In genomic region chr3:150830094-150830681, GRCh38 we compare ENCODE assay signal across 8 cellular contexts.
DNase-seq lines count a peak whose midpoint lies in the region; ATAC-seq and TF ChIP-seq lines count a peak whose summit lies in the region.

No MANE protein-coding gene starts in this region.

- no peak overlapping the region for H2BK120ac ChIP-seq in mesendoderm (ENCODE audit: low read depth, low read length)

- H3K18ac ChIP-seq in mesendoderm (ENCODE audit: low read length) = no peak overlapping the region

- H3K9ac ChIP-seq in mesendoderm (ENCODE audit: low read length) = no peak overlapping the region

- H3K56ac ChIP-seq in mesendoderm (ENCODE audit: low read length) = no peak overlapping the region

- no peak overlapping the region for H2AK5ac ChIP-seq in mesendoderm (ENCODE audit: low read length)

- no peaks in the 10 kb centered on the region for H3K27me3 ChIP-seq in mesendoderm (ENCODE audit: insufficient read depth, low read length, poor library complexity)

- H3K36me3 Mint-ChIP-seq in HFFc6 (ENCODE audit: low read depth) = no peaks in the 10 kb centered on the region
- peaks cover 3% of the 10 kb centered on the region for H3K36me3 Mint-ChIP-seq in effector memory CD8-positive, alpha-beta T cell (ENCODE audit: insufficient read depth)

- no peaks in the 10 kb centered on the region for H3K79me1 ChIP-seq in mesendoderm (ENCODE audit: low read length)

- no peaks in the 10 kb centered on the region for H3K79me2 ChIP-seq in mesendoderm (ENCODE audit: control insufficient read depth, insufficient read depth, low read length)

- no peak overlapping the region for H3K27ac Mint-ChIP-seq in HFFc6
- H3K27ac Mint-ChIP-seq in effector memory CD8-positive, alpha-beta T cell = no peak overlapping the region

- H3K4me1 ChIP-seq in mesendoderm (ENCODE audit: control insufficient read depth, low read depth, low read length) = peaks cover 2% of the 10 kb centered on the region

- DNase-seq in NCI-H748 (lab: John Stamatoyannopoulos, UW; ENCODE audit: unreplicated experiment) (peak; percentile 19), NCI-H748 treated with DMSO at 0.1 percent for 48 hours (lab: John Stamatoyannopoulos, UW) (no peak), HFFc6 (no peak), SK-N-DZ (ENCODE audit: low spot score) (peak; percentile 24), mesendoderm (peak; percentile 68)
- DNase-seq in effector memory CD8-positive, alpha-beta T cell = no peak

- no peak overlapping the region for H4K5ac ChIP-seq in mesendoderm (ENCODE audit: low read length)

- no CpG with 5 or more reads among the region's 6 CpGs for WGBS in mesendoderm (ENCODE audit: extremely low coverage, insufficient coverage, low lambda C conversion rate)

- no peak overlapping the region for H3K4me3 Mint-ChIP-seq in HFFc6
- H3K4me3 Mint-ChIP-seq in effector memory CD8-positive, alpha-beta T cell = no peak overlapping the region

- H3K9me3 Mint-ChIP-seq in HFFc6 = no peaks in the 10 kb centered on the region
- no peaks in the 10 kb centered on the region for H3K9me3 Mint-ChIP-seq in effector memory CD8-positive, alpha-beta T cell

- H3K23ac ChIP-seq in mesendoderm (ENCODE audit: low read length) = no peak overlapping the region

- H3K4me1 Mint-ChIP-seq in HFFc6 (ENCODE audit: low read depth) = no peaks in the 10 kb centered on the region
- peaks cover 0 to 2% of the 10 kb centered on the region in 2 donors for H3K4me1 Mint-ChIP-seq in effector memory CD8-positive, alpha-beta T cell (ENCODE audit: low read depth in 2 of 2)

- no peak overlapping the region for H3K4me2 ChIP-seq in mesendoderm (ENCODE audit: low read length)

- H2BK5ac ChIP-seq in mesendoderm (ENCODE audit: low read length) = no peak overlapping the region

- no peak overlapping the region for H3K4me3 ChIP-seq in mesendoderm (ENCODE audit: low read length)

- no peak overlapping the region for H4K8ac ChIP-seq in mesendoderm (ENCODE audit: low read depth, low read length)

- H3K4ac ChIP-seq in mesendoderm (ENCODE audit: low read depth, low read length) = no peak overlapping the region

- no peak overlapping the region for H3K27ac ChIP-seq in mesendoderm (ENCODE audit: low read depth, low read length)

- ATAC-seq in GM21717 (IDR thresholded peaks at IDR 0.05; ENCODE audit: unreplicated experiment) (no peak), HG03039 (IDR thresholded peaks at IDR 0.05; ENCODE audit: unreplicated experiment) (no peak)
- no peak for ATAC-seq in effector memory CD8-positive, alpha-beta T cell (replicated peaks)

- H3K36me3 ChIP-seq in mesendoderm (ENCODE audit: control insufficient read depth, insufficient read depth, low read length) = no peaks in the 10 kb centered on the region

- H3K27me3 Mint-ChIP-seq in HFFc6 (ENCODE audit: insufficient read depth) = peaks cover 12% of the 10 kb centered on the region
- H3K27me3 Mint-ChIP-seq in effector memory CD8-positive, alpha-beta T cell = peaks cover 25 to 29% of the 10 kb centered on the region in 2 donors

- peak; percentile 31; the same call in 1 of the 2 replicates for TF ChIP-seq CTCF in HFFc6 (IDR thresholded peaks at IDR 0.05)

- H2BK15ac ChIP-seq in mesendoderm (replicated peaks; ENCODE audit: low read depth) = no peak overlapping the region

Comparison
In these comparisons a context has a peak if more than half of its experiments do, and no peak if none do; other contexts are left out.
1. DNase-seq: peak in NCI-H748 (single experiment), SK-N-DZ (single experiment) and mesendoderm (single experiment); none in NCI-H748 treated with DMSO at 0.1 percent for 48 hours (single experiment), HFFc6 (single experiment) and effector memory CD8-positive, alpha-beta T cell (0 of 3).